22 cellular contexts compared by ENCODE assay signal in the genomic region with DNA sequence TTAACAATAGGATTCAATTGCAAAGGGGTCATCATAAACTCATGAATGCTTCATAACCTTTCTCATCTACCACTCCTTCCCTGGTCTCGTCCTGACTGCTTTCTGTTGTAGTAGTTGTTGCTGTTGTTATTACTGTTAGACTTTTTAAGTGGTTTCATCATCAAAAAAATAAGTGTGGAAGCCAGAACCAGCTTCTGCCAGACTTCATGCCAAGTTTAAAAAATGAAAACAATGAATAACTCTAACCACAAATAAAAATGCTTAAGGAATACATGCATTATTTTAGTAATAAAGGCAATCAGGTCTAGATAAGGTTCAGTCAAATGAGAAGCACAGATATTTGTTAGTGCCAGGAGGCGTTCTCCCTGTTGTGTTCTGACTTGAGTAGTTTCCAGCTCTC.
"Had no signal": no experiment of that assay in that cellular context is flagged by ENCODE, and none has a peak within 500 bp of the region (broad histone marks: within the 10 kb centered on the region; RNA-seq: fewer than 3 reads in every experiment).

No MANE protein-coding gene starts in this region.

- H3K27me3 ChIP-seq: ascending aorta, tibial nerve, vagina had no signal

- H3K4me3 ChIP-seq: ascending aorta, skin epidermis, tibial nerve, vagina had no signal

- H3K36me3 ChIP-seq: ascending aorta, tibial nerve, vagina had no signal

- DNase-seq: activated naive CD4-positive, alpha-beta T cell treated with Interleukin-2 at 50 U/mL for 16 hours; cortex of kidney; effector memory CD8-positive, alpha-beta T cell; erythroblast; hippocampal formation; kidney glomerular epithelial cell; left ventricle myocardium superior; mesenchymal stem cell; posterior cingulate gyrus; right cardiac atrium; stimulated activated CD4-positive, alpha-beta T cell treated with anti-CD3 and anti-CD28 coated beads, Interleukin-4, amount 100 ng/mL, for 24 hours; stimulated activated naive CD4-positive, alpha-beta T cell treated with Interleukin-2 at 50 U/mL for 16 hours; substantia nigra; T-cell; T-helper 9 cell had no signal

- H3K9me3 ChIP-seq: ascending aorta, tibial nerve, vagina had no signal

- H3K27ac ChIP-seq: ascending aorta, skin epidermis, tibial nerve, vagina had no signal

- ATAC-seq: activated CD4-positive, CD25-positive, alpha-beta regulatory T cell treated with anti-CD3 and anti-CD28 coated beads, Interleukin-2, amount 50 U/mL, for 24 hours; activated T-helper 17 cell treated with anti-CD3 and anti-CD28 coated beads, Interleukin-2, amount 50 U/mL, for 72 hours; effector memory CD8-positive, alpha-beta T cell; left ventricle myocardium superior; natural killer cell treated with Interleukin-12 subunit alpha and Interleukin-12 subunit beta and Interleukin-15 and Interleukin-18, amount 100 ng/mL, for 72 hours; right cardiac atrium; T-cell had no signal

- H3K4me1 ChIP-seq: tibial nerve, vagina had no signal
